Comparison of ENCODE assay signal across 8 cellular contexts in genomic region chr17:74776044-74776962, GRCh38. TPM values are rescaled to one million over a fixed set of nuclear protein-coding genes. Genes with fewer than 3 reads are reported as not detected.
DNase-seq lines count a peak whose midpoint lies in the region; ATAC-seq, FAIRE-seq and TF ChIP-seq lines count a peak whose summit lies in the region.

Gene NAT9, minus strand, starts transcription at chr17:74776345. Its CDS starts 647 bp downstream, at chr17:74775698.

- FAIRE-seq in small intestine (lab: Jason Lieb, UNC): no peak

- WGBS in small intestine, 3 donors: 1% methylated on average over 61 to 64 of the region's 64 CpGs

- ATAC-seq in GM18870 (IDR thresholded peaks at IDR 0.05; ENCODE audit: unreplicated experiment): peak; percentile 44
- peak; percentile 64 for ATAC-seq in HG03139 (IDR thresholded peaks at IDR 0.05; ENCODE audit: unreplicated experiment)

- peak; percentile 50 for TF ChIP-seq POLR2A in breast epithelium (IDR thresholded peaks at IDR 0.05)

- no peaks in the 10 kb centered on the region for H3K27me3 ChIP-seq in ACC112 (ENCODE audit: insufficient read depth, low read length)
- H3K27me3 ChIP-seq in WERI-Rb-1 (ENCODE audit: insufficient read depth, low read depth, severe bottlenecking): no peaks in the 10 kb centered on the region
- no peaks in the 10 kb centered on the region for H3K27me3 ChIP-seq in breast epithelium
- H3K27me3 ChIP-seq in small intestine (ENCODE audit: control insufficient read depth in 2 of 2, insufficient read depth in 2 of 2, low read length in 2 of 2): no peaks in the 10 kb centered on the region

- H2AFZ ChIP-seq in ACC112 (ENCODE audit: low read length, unreplicated experiment): peak within 1 kb of the TSS; percentile 18

- H3K27ac ChIP-seq in ACC112 (ENCODE audit: low read depth, low read length) (peak within 1 kb of the TSS; percentile 31; the same call in 1 of the 2 replicates), WERI-Rb-1 (peak within 1 kb of the TSS; percentile 77), breast epithelium (peak within 1 kb of the TSS; percentile 82 to 87), small intestine (ENCODE audit: low read depth in 1 of 2, low read length in 1 of 2) (peak within 1 kb of the TSS in 1 of 2 donors; percentile 74)

- DNase-seq in NCI-H2227 (lab: John Stamatoyannopoulos, UW; ENCODE audit: unreplicated experiment) (peak; percentile 99), WERI-Rb-1 (peak; percentile 100), breast epithelium (ENCODE audit: low spot score in 2 of 2) (peak; percentile 96 to 98), iPS-NIHi11 (ENCODE audit: low spot score) (peak; percentile 100), small intestine (peak; percentile 96)

- H3K36me3 ChIP-seq in ACC112 (ENCODE audit: insufficient read depth, low read length) (peaks cover 4% of the 10 kb centered on the region; the same call in 1 of the 2 replicates), WERI-Rb-1 (peaks cover 63% of the 10 kb centered on the region), breast epithelium (no peaks in the 10 kb centered on the region), small intestine (ENCODE audit: control insufficient read depth in 2 of 2, insufficient read depth in 2 of 2, low read length in 2 of 2) (peaks cover 7 to 13% of the 10 kb centered on the region in 2 donors)

- peaks cover 33% of the 10 kb centered on the region for H3K79me2 ChIP-seq in ACC112 (ENCODE audit: control insufficient read depth, insufficient read depth, low read length, unreplicated experiment)

- H3K4me1 ChIP-seq in ACC112 (ENCODE audit: control insufficient read depth, insufficient read depth, low read length, unreplicated experiment): peaks cover 31% of the 10 kb centered on the region
- H3K4me1 ChIP-seq in breast epithelium: peaks cover 6 to 13% of the 10 kb centered on the region in 2 donors
- peaks cover 0 to 8% of the 10 kb centered on the region in 2 donors for H3K4me1 ChIP-seq in small intestine (ENCODE audit: control insufficient read depth in 2 of 2, insufficient read depth in 1 of 2, low read depth in 1 of 2, low read length in 1 of 2)

- TF ChIP-seq CTCF in WERI-Rb-1 (IDR thresholded peaks at IDR 0.05; ENCODE audit: low read depth, low read length) (no peak), breast epithelium (IDR thresholded peaks at IDR 0.05) (no peak)

- peak within 1 kb of the TSS; percentile 89 for H3K4me3 ChIP-seq in ACC112 (ENCODE audit: low read depth, low read length)
- H3K4me3 ChIP-seq in WERI-Rb-1 (ENCODE audit: low read depth, low read length): peak within 1 kb of the TSS; percentile 84
- H3K4me3 ChIP-seq in breast epithelium: peak within 1 kb of the TSS; percentile 73 to 96 (median 86)
- peak within 1 kb of the TSS; percentile 74 to 75 for H3K4me3 ChIP-seq in small intestine (ENCODE audit: low read depth in 1 of 2, low read length in 2 of 2)

- intact Hi-C loops in breast epithelium (cut with DNase I; ENCODE audit: low total_unique reads): no loop called here

- H3K9me3 ChIP-seq in WERI-Rb-1 (ENCODE audit: severe bottlenecking) (no peaks in the 10 kb centered on the region), breast epithelium (no peaks in the 10 kb centered on the region), small intestine (ENCODE audit: control insufficient read depth, low read depth) (no peaks in the 10 kb centered on the region)

RNA-seq across cellular contexts. Expression of gene NAT9, which starts in this region (rescaled TPM):
- 10 to 100 TPM; 20.6 to 41.3 (median 40.0) TPM for total RNA-seq in breast epithelium
- polyA plus RNA-seq in small intestine: 10 to 100 TPM; 12.4 to 28.3 (median 16.3) TPM
